ENCODE assay signal across 31 cellular contexts in the genomic region with DNA sequence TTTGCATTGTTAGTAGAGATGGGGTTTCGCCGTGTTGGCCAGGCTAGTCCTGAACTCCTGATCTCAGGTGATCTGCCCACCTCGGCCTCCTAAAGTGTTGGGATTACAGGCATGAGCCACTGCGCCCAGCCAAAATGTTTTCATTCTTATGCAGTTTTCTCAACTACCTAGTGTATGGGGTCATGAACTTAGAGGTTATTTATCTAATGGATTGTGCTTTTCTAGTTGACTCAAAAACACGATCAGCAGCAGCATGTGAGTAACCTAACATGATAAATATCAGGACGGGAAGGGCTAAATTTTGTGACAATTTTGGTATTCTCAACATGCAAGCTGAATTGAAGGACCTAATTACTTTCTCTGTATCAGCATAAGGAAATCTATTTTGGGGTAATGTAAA. TPM values are rescaled to one million over a fixed set of nuclear protein-coding genes. Genes with fewer than 3 reads are reported as not detected.
"Had no signal": no experiment of that assay in that cellular context is flagged by ENCODE, and none has a peak within 500 bp of the region (broad histone marks: within the 10 kb centered on the region; RNA-seq: fewer than 3 reads in every experiment).

No MANE protein-coding gene starts in this region.

- H3K9me3 ChIP-seq: esophagus squamous epithelium, lower lobe of right lung, neutrophil, pancreas, thyroid gland had no signal

- FAIRE-seq: endometrium, pancreas had no signal

- H3K27me3 ChIP-seq: esophagus squamous epithelium, heart right ventricle, neutrophil, pancreas, stomach, thyroid gland had no signal

- H3K27ac ChIP-seq: coronary artery, esophagus squamous epithelium, heart right ventricle, lower lobe of right lung, neutrophil, pancreas, stomach, thyroid gland had no signal

- DNase-seq: effector memory CD8-positive, alpha-beta T cell; erythroblast; esophagus squamous epithelium; foreskin melanocyte; glutamatergic neuron; heart right ventricle; hippocampal formation; immature natural killer cell; islet precursor cell; kidney glomerular epithelial cell; left colon; left ventricle myocardium superior; lower lobe of right lung; natural killer cell; pancreas; stimulated activated CD4-positive, alpha-beta T cell treated with anti-CD3 and anti-CD28 coated beads, Interleukin-12 subunit alpha, Interleukin-12 subunit beta, amount 100 ng/mL, for 4 hours; stimulated activated CD4-positive, alpha-beta T cell treated with anti-CD3 and anti-CD28 coated beads, Interleukin-1b, Interleukin-23, amount 100 ng/mL, for 48 hours; stimulated activated CD4-positive, alpha-beta T cell treated with anti-CD3 and anti-CD28 coated beads, Interleukin-4, amount 100 ng/mL, for 1 hour; stimulated activated CD8-positive, alpha-beta memory T cell treated with anti-CD3 and anti-CD28 coated beads, Interleukin-4, amount 100 ng/mL, for 48 hours; stimulated activated naive CD4-positive, alpha-beta T cell treated with Interleukin-2 at 50 U/mL for 16 hours; stomach; thyroid gland; trophoblast cell had no signal

- H3K4me1 ChIP-seq: esophagus squamous epithelium, lower lobe of right lung, pancreas, stomach, thyroid gland had no signal

- H3K4me3 ChIP-seq: coronary artery, esophagus squamous epithelium, heart right ventricle, lower lobe of right lung, pancreas, smooth muscle cell, stomach, thyroid gland had no signal

- ATAC-seq: effector memory CD8-positive, alpha-beta T cell; heart right ventricle; left colon; left ventricle myocardium superior; lower lobe of right lung; natural killer cell; pancreas; sciatic nerve had no signal

- H3K4me2 ChIP-seq: smooth muscle cell had no signal

- H3K36me3 ChIP-seq: esophagus squamous epithelium, heart right ventricle, lower lobe of right lung, neutrophil, pancreas, stomach, thyroid gland had no signal

RNA-seq across cellular contexts. Expression of gene CD84, which starts 9.2 kb away (rescaled TPM):
- total RNA-seq: dermis microvascular lymphatic vessel endothelial cell, neural crest cell, smooth muscle cell had no signal
- polyA plus RNA-seq: smooth muscle cell had no signal

RNA-seq across cellular contexts. Expression of gene SLAMF1, which starts 58.4 kb away (rescaled TPM):
- total RNA-seq: neural crest cell, smooth muscle cell, temporal lobe had no signal
- polyA plus RNA-seq: smooth muscle cell had no signal
